In the genomic region with DNA sequence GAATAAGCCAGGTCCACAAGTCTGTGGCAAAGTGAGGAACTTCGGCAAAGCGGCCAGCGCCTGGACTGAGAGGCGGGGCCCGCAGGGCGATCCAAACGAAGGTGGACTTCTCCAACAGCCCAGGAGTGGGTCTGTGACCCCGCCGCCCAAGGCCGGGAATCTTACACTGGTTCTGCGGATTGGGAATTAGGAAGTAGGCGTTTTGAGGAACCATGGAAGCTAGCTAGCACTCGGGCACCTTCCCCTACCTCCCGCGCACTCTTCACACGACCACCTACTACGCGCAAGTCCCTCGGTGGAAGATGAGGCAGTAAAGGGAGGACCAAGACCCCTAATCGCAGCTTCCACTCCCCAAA, we compare ENCODE assay signal across 6 cellular contexts.
DNase-seq lines count a peak whose midpoint lies in the region; ATAC-seq and TF ChIP-seq lines count a peak whose summit lies in the region.

No MANE protein-coding gene starts in this region.

- TF ChIP-seq CTCF in foreskin fibroblast (IDR thresholded peaks at IDR 0.05; ENCODE audit: low read depth, low read length), result no peak

- H3K27ac ChIP-seq in substantia nigra (ENCODE audit: low read depth, low read length, poor library complexity, severe bottlenecking), result peak overlapping the region; percentile 91

- ATAC-seq in GM21528 (IDR thresholded peaks at IDR 0.05; ENCODE audit: low FRiP score, unreplicated experiment), result no peak
- no peak for ATAC-seq in HG02623 (IDR thresholded peaks at IDR 0.05; ENCODE audit: unreplicated experiment)

- H3K4me3 ChIP-seq in foreskin fibroblast (ENCODE audit: low read depth in 1 of 2, low read length in 2 of 2), result peak overlapping the region; percentile 91 to 95

- DNase-seq in DMS 273 (lab: John Stamatoyannopoulos, UW; ENCODE audit: unreplicated experiment) (peak; percentile 48), DMS 273 treated with DMSO at 0.1 percent for 48 hours (lab: John Stamatoyannopoulos, UW) (no peak), foreskin fibroblast (no peak), substantia nigra (lab: John Stamatoyannopoulos, UW) (peak in 6 of 49 donors; percentile 19 to 47 (median 24))
